8 cellular contexts compared by ENCODE assay signal in genomic region chr6:43575105-43575771, GRCh38. TPM values are rescaled to one million over a fixed set of nuclear protein-coding genes. Genes with fewer than 3 reads are reported as not detected.
DNase-seq lines count a peak whose midpoint lies in the region; ATAC-seq and TF ChIP-seq lines count a peak whose summit lies in the region.

No MANE protein-coding gene starts in this region.

- no peaks in the 10 kb centered on the region for H3K9me3 ChIP-seq in PC-9 (ENCODE audit: insufficient read depth, low read depth)
- no peaks in the 10 kb centered on the region for H3K9me3 ChIP-seq in right lobe of liver

- TF ChIP-seq CTCF in PC-9 (conservative IDR thresholded peaks at IDR 0.05) (no peak), right lobe of liver (IDR thresholded peaks at IDR 0.05) (no peak)

- POLR2A ChIA-PET in PC-9 (lab: Charles Lee; ENCODE audit: unreplicated experiment), result interaction anchor here (0.6 kb wide), 2 partner anchors 51 to 54 kb away, joined by 3 to 4 read pairs; partner anchors contain the start of gene GTPBP2

- H3K4me2 ChIP-seq in PC-9, result peak overlapping the region; percentile 96

- ATAC-seq in HG03175 (IDR thresholded peaks at IDR 0.05; ENCODE audit: unreplicated experiment) (peak; percentile 2), right lobe of liver (peak; percentile 49 to 61 (median 52)), GM18858 (IDR thresholded peaks at IDR 0.05; ENCODE audit: unreplicated experiment) (no peak)
- ATAC-seq in stimulated activated naive CD8-positive, alpha-beta T cell treated with anti-CD3 and anti-CD28 coated beads, Interleukin-15, Interleukin-2, amounts not matched to agents 100 U/mL and 50 U/mL, for 24 hours, result peak; percentile 2

- H3K4me3 ChIP-seq in PC-9 (peak overlapping the region; percentile 71), right lobe of liver (peak overlapping the region; percentile 95 to 98 (median 97))

- BruUV-seq in PC-9 (replicated peaks; lab: Mats Ljungman, UMichigan), result no TSS peak

- H3K27me3 ChIP-seq in PC-9 (ENCODE audit: insufficient read depth, low read depth) (no peaks in the 10 kb centered on the region), right lobe of liver (no peaks in the 10 kb centered on the region)

- H3K79me2 ChIP-seq in PC-9 (ENCODE audit: low read depth), result peaks cover 66% of the 10 kb centered on the region

- H3K27ac ChIP-seq in PC-9, result peak overlapping the region; percentile 33; the same call in 1 of the 2 replicates
- peak overlapping the region; percentile 54 for H3K27ac ChIP-seq in cingulate gyrus (ENCODE audit: low read depth, low read length)
- peak overlapping the region in 2 of 3 donors; percentile 21 to 26 for H3K27ac ChIP-seq in right lobe of liver

- CTCF ChIA-PET in PC-9 (lab: Charles Lee), result no interaction called here

- H4K20me1 ChIP-seq in PC-9 (ENCODE audit: insufficient read depth), result no peaks in the 10 kb centered on the region

- H2AFZ ChIP-seq in PC-9, result peak overlapping the region; percentile 96

- peaks cover 25% of the 10 kb centered on the region; the same call in 1 of the 2 replicates for H3K36me3 ChIP-seq in PC-9 (ENCODE audit: low read depth)
- peaks cover 0 to 25% (median 2%) of the 10 kb centered on the region in 4 donors for H3K36me3 ChIP-seq in right lobe of liver

- intact Hi-C loops in PC-9 (cut with micrococcal nuclease; ENCODE audit: unreplicated experiment) (no loop called here), right lobe of liver (cut with DNase I) (no loop called here)

- H3F3A ChIP-seq in PC-9 (ENCODE audit: insufficient read depth, low read depth), result peaks cover 39% of the 10 kb centered on the region; the same call in 1 of the 2 replicates

- H3K9me2 ChIP-seq in PC-9 (ENCODE audit: insufficient read depth), result no peaks in the 10 kb centered on the region

- no peak for TF ChIP-seq POLR2A in right lobe of liver (IDR thresholded peaks at IDR 0.05)

- H3K4me1 ChIP-seq in PC-9 (replicated peaks; ENCODE audit: insufficient read depth), result peaks cover 38% of the 10 kb centered on the region
- H3K4me1 ChIP-seq in right lobe of liver, result peaks cover 0 to 16% (median 0%) of the 10 kb centered on the region in 4 donors

- under 1% methylated on average over 29 of the region's 38 CpGs for WGBS in right lobe of liver (ENCODE audit: insufficient coverage, low coverage, low lambda C conversion rate, missing lambda C conversion rate)

- DNase-seq in activated CD4-positive, alpha-beta T cell treated with anti-CD3 and anti-CD28 coated beads for 48 hours, result peak; percentile 63
- DNase-seq in activated CD4-positive, alpha-beta T cell treated with anti-CD3 and anti-CD28 coated beads, Interleukin-2, amount 50 U/mL, for 1 hour, result no peak
- no peak for DNase-seq in PC-9
- DNase-seq in right lobe of liver, result peak in 2 of 3 donors; percentile 45 to 65
- DNase-seq in stimulated activated naive CD8-positive, alpha-beta T cell treated with anti-CD3 and anti-CD28 coated beads, Interleukin-15, Interleukin-2, amounts not matched to agents 100 U/mL and 50 U/mL, for 24 hours, result peak; percentile 62

RNA-seq across cellular contexts. Expression of gene XPO5, which starts 0.6 kb away (rescaled TPM):
- total RNA-seq in PC-9 (2021) (36.1 and 42.4 TPM in 2 replicates), right lobe of liver (10 to 100 TPM; 11.3 to 16.3 (median 12.6) TPM)

RNA-seq across cellular contexts. Expression of gene POLH, which starts 0.7 kb away (rescaled TPM):
- total RNA-seq in PC-9 (2021) (21.0 and 39.3 TPM in 2 replicates), right lobe of liver (1 to 10 TPM; 5.1 to 9.3 (median 6.8) TPM)

RNA-seq across cellular contexts. Expression of gene GTPBP2, which starts 53.8 kb away (rescaled TPM):
- 70.8 and 89.4 TPM in 2 replicates for total RNA-seq in PC-9 (2021)
- total RNA-seq in right lobe of liver, result 10 to 100 TPM; 12.5 to 39.9 (median 19.2) TPM

RNA-seq across cellular contexts. Expression of gene POLR1C, which starts 58.3 kb away (rescaled TPM):
- 41.4 and 42.2 TPM in 2 replicates for total RNA-seq in PC-9 (2021)
- total RNA-seq in right lobe of liver, result 10 to 100 TPM; 12.2 to 17.7 (median 14.1) TPM

RNA-seq across cellular contexts. Expression of gene YIPF3, which starts 58.5 kb away (rescaled TPM):
- total RNA-seq in PC-9 (2021) (91.3 and 98.4 TPM in 2 replicates), right lobe of liver (10 to 100 TPM; 58.9 to 70.0 (median 62.7) TPM)

Comparison
In these comparisons a context has a peak if more than half of its experiments do, and no peak if none do; other contexts are left out.
1. DNase-seq: peak in activated CD4-positive, alpha-beta T cell treated with anti-CD3 and anti-CD28 coated beads for 48 hours (single experiment), right lobe of liver (2 of 3) and stimulated activated naive CD8-positive, alpha-beta T cell treated with anti-CD3 and anti-CD28 coated beads, Interleukin-15, Interleukin-2, amounts not matched to agents 100 U/mL and 50 U/mL, for 24 hours (single experiment); none in activated CD4-positive, alpha-beta T cell treated with anti-CD3 and anti-CD28 coated beads, Interleukin-2, amount 50 U/mL, for 1 hour (single experiment) and PC-9 (0 of 2).
2. Peak in every context shown above with its lines, with median percentiles within 50 percentile points of each other: H3K27ac ChIP-seq.